In genomic region chr12:25319233-25319984, GRCh38 we compare ENCODE assay signal across 20 cellular contexts.
DNase-seq lines count a peak whose midpoint lies in the region; ATAC-seq, FAIRE-seq and TF ChIP-seq lines count a peak whose summit lies in the region.
"Had no signal": no experiment of that assay in that cellular context is flagged by ENCODE, and none has a peak within 500 bp of the region (broad histone marks: within the 10 kb centered on the region; RNA-seq: fewer than 3 reads in every experiment).

No MANE protein-coding gene starts in this region.

- POLR2A ChIA-PET in activated CD4-positive, alpha-beta memory T cell treated with anti-CD3 and anti-CD28 coated beads, Interleukin-2, amount 10 ng/mL, durations not matched to agents 7 days and 5 days (lab: Charles Lee) = no interaction called here

- H3K9me3 Mint-ChIP-seq in activated CD4-positive, alpha-beta memory T cell treated with anti-CD3 and anti-CD28 coated beads, Interleukin-2, amount 10 ng/mL, durations not matched to agents 7 days and 5 days = no peaks in the 10 kb centered on the region
- H3K9me3 Mint-ChIP-seq: activated CD8-positive, alpha-beta T cell treated with anti-CD3 and anti-CD28 coated beads for 36 hours had no signal

- no peak for FAIRE-seq in small intestine (lab: Jason Lieb, UNC)

- H3K9me3 ChIP-seq in body of pancreas (no peaks in the 10 kb centered on the region), small intestine (ENCODE audit: control insufficient read depth, low read depth) (no peaks in the 10 kb centered on the region)

- peaks cover 44% of the 10 kb centered on the region for H3K4me1 Mint-ChIP-seq in activated CD4-positive, alpha-beta memory T cell treated with anti-CD3 and anti-CD28 coated beads, Interleukin-2, amount 10 ng/mL, durations not matched to agents 7 days and 5 days

- 89 to 92% methylated on average over 7 of the region's 7 CpGs for WGBS in body of pancreas, 2 donors
- WGBS in small intestine, 3 donors = 88 to 91% (median 88%) methylated on average over 7 of the region's 7 CpGs

- no peak overlapping the region for H3K4me3 Mint-ChIP-seq in activated CD4-positive, alpha-beta memory T cell treated with anti-CD3 and anti-CD28 coated beads, Interleukin-2, amount 10 ng/mL, durations not matched to agents 7 days and 5 days
- H3K4me3 Mint-ChIP-seq: activated CD8-positive, alpha-beta T cell treated with anti-CD3 and anti-CD28 coated beads for 36 hours; activated T-helper 1 cell treated with anti-CD3 and anti-CD28 coated beads, Interleukin-12 subunit alpha, Interleukin-12 subunit beta, Interleukin-2, Interleukin-4 antibody, amounts not matched to agents 30 ng/mL and 10 ng/mL and 1 ng/mL, durations not matched to agents 14 hours and 24 hours and 36 hours; neural crest cell had no signal

- no peak for TF ChIP-seq CTCF in body of pancreas (IDR thresholded peaks at IDR 0.05)

- intact Hi-C loops in body of pancreas (cut with DNase I) (no loop called here), left ventricle myocardium superior (cut with micrococcal nuclease) (no loop called here)

- DNase-seq in OCI-M1 (lab: John Stamatoyannopoulos, UW) (peak; percentile 49), body of pancreas (no peak), left ventricle myocardium superior (no peak), small intestine (no peak)
- DNase-seq in activated CD4-positive, alpha-beta memory T cell treated with anti-CD3 and anti-CD28 coated beads, Interleukin-2, amount 10 ng/mL, durations not matched to agents 7 days and 5 days = no peak
- DNase-seq: activated CD8-positive, alpha-beta T cell treated with anti-CD3 and anti-CD28 coated beads for 36 hours; foreskin keratinocyte; hypothalamus; mesendoderm; NCI-H1092; NCI-H524; SIG-M5; stimulated activated CD4-positive, alpha-beta T cell treated with anti-CD3 and anti-CD28 coated beads, Interleukin-4, amount 100 ng/mL, for 24 hours had no signal

- H3K27me3 ChIP-seq in body of pancreas = no peaks in the 10 kb centered on the region
- no peaks in the 10 kb centered on the region for H3K27me3 ChIP-seq in small intestine (ENCODE audit: control insufficient read depth in 2 of 2, insufficient read depth in 2 of 2, low read length in 2 of 2)
- H3K27me3 ChIP-seq: foreskin keratinocyte had no signal

- H3K4me3 ChIP-seq in body of pancreas = no peak overlapping the region
- no peak overlapping the region for H3K4me3 ChIP-seq in small intestine (ENCODE audit: low read depth in 1 of 2, low read length in 2 of 2)
- H3K4me3 ChIP-seq: coronary artery had no signal

- H3K4me1 ChIP-seq in body of pancreas (no peaks in the 10 kb centered on the region), small intestine (ENCODE audit: control insufficient read depth in 2 of 2, insufficient read depth in 1 of 2, low read depth in 1 of 2, low read length in 1 of 2) (no peaks in the 10 kb centered on the region)
- H3K4me1 ChIP-seq: foreskin keratinocyte had no signal

- CTCF ChIA-PET in activated CD4-positive, alpha-beta memory T cell treated with anti-CD3 and anti-CD28 coated beads, Interleukin-2, amount 10 ng/mL, durations not matched to agents 7 days and 5 days (lab: Charles Lee) = no interaction called here

- H3K27ac Mint-ChIP-seq in activated CD4-positive, alpha-beta memory T cell treated with anti-CD3 and anti-CD28 coated beads, Interleukin-2, amount 10 ng/mL, durations not matched to agents 7 days and 5 days = no peak overlapping the region
- H3K27ac Mint-ChIP-seq: activated CD8-positive, alpha-beta T cell treated with anti-CD3 and anti-CD28 coated beads for 36 hours had no signal

- no peaks in the 10 kb centered on the region for H3K36me3 ChIP-seq in body of pancreas (replicated peaks in 1 of 2; ENCODE audit: insufficient read depth in 1 of 2, low read depth in 2 of 2)
- H3K36me3 ChIP-seq in small intestine (ENCODE audit: control insufficient read depth in 2 of 2, insufficient read depth in 2 of 2, low read length in 2 of 2) = no peaks in the 10 kb centered on the region

- H3K36me3 Mint-ChIP-seq in activated CD4-positive, alpha-beta memory T cell treated with anti-CD3 and anti-CD28 coated beads, Interleukin-2, amount 10 ng/mL, durations not matched to agents 7 days and 5 days (ENCODE audit: low read depth) = peaks cover 2% of the 10 kb centered on the region

- ATAC-seq in GM18499 (IDR thresholded peaks at IDR 0.05; ENCODE audit: insufficient read depth, unreplicated experiment) = peak; percentile 19
- peak; percentile 9 for ATAC-seq in GM19395 (IDR thresholded peaks at IDR 0.05; ENCODE audit: unreplicated experiment)
- ATAC-seq in HG02885 (IDR thresholded peaks at IDR 0.05; ENCODE audit: poor library complexity, unreplicated experiment) = peak; percentile 25
- ATAC-seq in body of pancreas = no peak
- no peak for ATAC-seq in left ventricle myocardium superior
- ATAC-seq: foreskin keratinocyte had no signal

- H3K27me3 Mint-ChIP-seq in activated CD4-positive, alpha-beta memory T cell treated with anti-CD3 and anti-CD28 coated beads, Interleukin-2, amount 10 ng/mL, durations not matched to agents 7 days and 5 days = peaks cover 6% of the 10 kb centered on the region
- H3K27me3 Mint-ChIP-seq: activated CD8-positive, alpha-beta T cell treated with anti-CD3 and anti-CD28 coated beads for 36 hours; progenitor cell of endocrine pancreas had no signal

- H3K27ac ChIP-seq in body of pancreas (no peak overlapping the region), small intestine (ENCODE audit: low read depth in 1 of 2, low read length in 1 of 2) (no peak overlapping the region)
- H3K27ac ChIP-seq: coronary artery, foreskin keratinocyte had no signal

- no peak for TF ChIP-seq POLR2A in body of pancreas (IDR thresholded peaks at IDR 0.05)

Comparison
In these comparisons a context has a peak if more than half of its experiments do, and no peak if none do; other contexts are left out.
1. ATAC-seq: peak in GM18499 (single experiment), GM19395 (single experiment) and HG02885 (single experiment); none in body of pancreas (single experiment) and left ventricle myocardium superior (single experiment).